In the genomic region with DNA sequence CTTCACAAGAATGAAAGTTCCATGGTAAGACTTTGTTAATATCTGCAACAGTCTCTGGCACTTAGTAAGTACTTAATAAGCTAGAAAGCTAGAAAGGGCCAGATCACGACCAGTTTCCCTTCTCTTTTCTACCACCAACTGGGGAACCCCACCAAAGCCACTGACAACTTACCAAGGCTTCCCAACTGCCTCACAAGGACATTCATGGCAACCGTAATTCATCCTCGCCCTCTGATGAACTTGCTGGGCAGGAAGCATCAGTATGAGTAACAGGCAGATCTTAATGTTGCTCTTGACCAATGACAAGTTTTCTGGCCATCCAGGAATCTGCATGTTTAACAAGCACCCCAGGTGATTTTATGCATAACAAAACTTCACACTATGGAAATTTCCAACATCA, we compare ENCODE assay signal across 1 cellular context.
TF ChIP-seq lines count a peak whose summit lies in the region.

No MANE protein-coding gene starts in this region.

TF ChIP-seq in GM23338, 12 proteins besides CTCF, POLR2A, EP300 and RAD21 (continued from another document):
- TF ChIP-seq, protein P1, sequence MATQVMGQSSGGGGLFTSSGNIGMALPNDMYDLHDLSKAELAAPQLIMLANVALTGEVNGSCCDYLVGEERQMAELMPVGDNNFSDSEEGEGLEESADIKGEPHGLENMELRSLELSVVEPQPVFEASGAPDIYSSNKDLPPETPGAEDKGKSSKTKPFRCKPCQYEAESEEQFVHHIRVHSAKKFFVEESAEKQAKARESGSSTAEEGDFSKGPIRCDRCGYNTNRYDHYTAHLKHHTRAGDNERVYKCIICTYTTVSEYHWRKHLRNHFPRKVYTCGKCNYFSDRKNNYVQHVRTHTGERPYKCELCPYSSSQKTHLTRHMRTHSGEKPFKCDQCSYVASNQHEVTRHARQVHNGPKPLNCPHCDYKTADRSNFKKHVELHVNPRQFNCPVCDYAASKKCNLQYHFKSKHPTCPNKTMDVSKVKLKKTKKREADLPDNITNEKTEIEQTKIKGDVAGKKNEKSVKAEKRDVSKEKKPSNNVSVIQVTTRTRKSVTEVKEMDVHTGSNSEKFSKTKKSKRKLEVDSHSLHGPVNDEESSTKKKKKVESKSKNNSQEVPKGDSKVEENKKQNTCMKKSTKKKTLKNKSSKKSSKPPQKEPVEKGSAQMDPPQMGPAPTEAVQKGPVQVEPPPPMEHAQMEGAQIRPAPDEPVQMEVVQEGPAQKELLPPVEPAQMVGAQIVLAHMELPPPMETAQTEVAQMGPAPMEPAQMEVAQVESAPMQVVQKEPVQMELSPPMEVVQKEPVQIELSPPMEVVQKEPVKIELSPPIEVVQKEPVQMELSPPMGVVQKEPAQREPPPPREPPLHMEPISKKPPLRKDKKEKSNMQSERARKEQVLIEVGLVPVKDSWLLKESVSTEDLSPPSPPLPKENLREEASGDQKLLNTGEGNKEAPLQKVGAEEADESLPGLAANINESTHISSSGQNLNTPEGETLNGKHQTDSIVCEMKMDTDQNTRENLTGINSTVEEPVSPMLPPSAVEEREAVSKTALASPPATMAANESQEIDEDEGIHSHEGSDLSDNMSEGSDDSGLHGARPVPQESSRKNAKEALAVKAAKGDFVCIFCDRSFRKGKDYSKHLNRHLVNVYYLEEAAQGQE (IDR thresholded peaks at IDR 0.05; ENCODE audit: unreplicated experiment): no peak
- TF ChIP-seq EZH2 (IDR thresholded peaks at IDR 0.05; ENCODE audit: low read depth, unreplicated experiment): no peak
